ENCODE assay signal across 8 cellular contexts in genomic region chr11:64240467-64241174, GRCh38. TPM values are rescaled to one million over a fixed set of nuclear protein-coding genes. Genes with fewer than 3 reads are reported as not detected.
DNase-seq lines count a peak whose midpoint lies in the region; ATAC-seq and TF ChIP-seq lines count a peak whose summit lies in the region.

FKBP2 (plus strand) TSS chr11:64241095; CDS start chr11:64242388, 1,293 bp downstream.

- in situ Hi-C loops in GM13977 (cut with MboI; ENCODE audit: low pct_unique_long_range_greater_than_20kb, low sequenced_read_pairs, unreplicated experiment) = no loop called here

- ATAC-seq in HG02870 (IDR thresholded peaks at IDR 0.05; ENCODE audit: unreplicated experiment) (peak; percentile 46), heart right ventricle (peak; percentile 75 to 84 (median 80))

- no peaks in the 10 kb centered on the region for H3K9me3 ChIP-seq in heart right ventricle

- peak within 1 kb of the TSS; percentile 95 to 100 (median 98) for H3K27ac ChIP-seq in heart right ventricle

- H3K27me3 ChIP-seq in heart right ventricle = no peaks in the 10 kb centered on the region

- H3K4me3 Mint-ChIP-seq in progenitor cell of endocrine pancreas (ENCODE audit: low read depth) = peak within 1 kb of the TSS; percentile 85

- H3K4me1 ChIP-seq in heart right ventricle = peaks cover 11 to 68% (median 35%) of the 10 kb centered on the region in 9 donors

- peak within 1 kb of the TSS; percentile 73 to 99 (median 88) for H3K4me3 ChIP-seq in heart right ventricle

- intact Hi-C loops in T-helper 1 cell treated with Interleukin-12 subunit alpha and Interleukin-12 subunit beta and Interleukin-4 antibody, amounts not matched to agents 30 ng/mL and 1 ng/mL, for 36 hours (cut with micrococcal nuclease) = loop anchor here (1.0 to 2.0 kb wide), 9 partner anchors 10 to 100 kb away; partner anchors contain the start of genes CCDC88B, DNAJC4, ESRRA and GPR137
- intact Hi-C loops in heart right ventricle (cut with DNase I) = loop anchor here in 3 of 10 donors (1.0 to 2.0 kb wide), 2 partner anchors 30 kb away; no protein-coding TSS in a partner anchor

- TF ChIP-seq CTCF in GM13977 (IDR thresholded peaks at IDR 0.05; ENCODE audit: extremely low read depth, insufficient read depth, missing control alignments) = no peak
- no peak for TF ChIP-seq CTCF in heart right ventricle (IDR thresholded peaks at IDR 0.05)
- TF ChIP-seq CTCF in progenitor cell of endocrine pancreas (IDR thresholded peaks at IDR 0.05; ENCODE audit: unreplicated experiment) = no peak

- peaks cover 0 to 50% (median 14%) of the 10 kb centered on the region in 9 donors for H3K36me3 ChIP-seq in heart right ventricle

- peak within 1 kb of the TSS; percentile 98 for H3K27ac Mint-ChIP-seq in progenitor cell of endocrine pancreas

- DNase-seq in GM13977 (ENCODE audit: low spot score) (peak; percentile 96), NCI-H146 treated with DMSO at 0.1 percent for 48 hours (lab: John Stamatoyannopoulos, UW; ENCODE audit: unreplicated experiment) (peak; percentile 83), amniotic epithelial cell (ENCODE audit: low read depth) (peak; percentile 93), heart right ventricle (peak; percentile 96 to 98), progenitor cell of endocrine pancreas (ENCODE audit: low spot score, unreplicated experiment) (peak; percentile 94), ureter (ENCODE audit: low spot score) (peak; percentile 98)

- H3K4me1 Mint-ChIP-seq in progenitor cell of endocrine pancreas (ENCODE audit: low read depth) = peaks cover 16% of the 10 kb centered on the region

- no peaks in the 10 kb centered on the region for H3K27me3 Mint-ChIP-seq in progenitor cell of endocrine pancreas

- 1% methylated on average over 52 of the region's 52 CpGs for WGBS in heart right ventricle, 2 donors

- H3K9me3 Mint-ChIP-seq in progenitor cell of endocrine pancreas (ENCODE audit: low read depth) = no peaks in the 10 kb centered on the region

- peaks cover 8% of the 10 kb centered on the region for H3K36me3 Mint-ChIP-seq in progenitor cell of endocrine pancreas (ENCODE audit: insufficient read depth)

RNA-seq across cellular contexts. Expression of gene FKBP2, which starts in this region (rescaled TPM):
- total RNA-seq in T-helper 1 cell treated with Interleukin-12 subunit alpha and Interleukin-12 subunit beta and Interleukin-4 antibody, amounts not matched to agents 30 ng/mL and 1 ng/mL, for 36 hours = 48.9 and 50.6 TPM in 2 replicates
- total RNA-seq in heart right ventricle = 10 to 100 TPM; 40.2 to 82.0 (median 45.9) TPM
- 100 to 1,000 TPM; 376 to 404 TPM for polyA plus RNA-seq in heart right ventricle
- total RNA-seq in progenitor cell of endocrine pancreas = 48.5 and 57.7 TPM in 2 replicates
- total RNA-seq in ureter = 55.7 TPM

Comparison
In these comparisons a context has a peak if more than half of its experiments do, and no peak if none do; other contexts are left out.
1. Peak in every context shown above with its lines: DNase-seq, ATAC-seq, H3K4me3 ChIP-seq and H3K27ac ChIP-seq.